In the genomic region with DNA sequence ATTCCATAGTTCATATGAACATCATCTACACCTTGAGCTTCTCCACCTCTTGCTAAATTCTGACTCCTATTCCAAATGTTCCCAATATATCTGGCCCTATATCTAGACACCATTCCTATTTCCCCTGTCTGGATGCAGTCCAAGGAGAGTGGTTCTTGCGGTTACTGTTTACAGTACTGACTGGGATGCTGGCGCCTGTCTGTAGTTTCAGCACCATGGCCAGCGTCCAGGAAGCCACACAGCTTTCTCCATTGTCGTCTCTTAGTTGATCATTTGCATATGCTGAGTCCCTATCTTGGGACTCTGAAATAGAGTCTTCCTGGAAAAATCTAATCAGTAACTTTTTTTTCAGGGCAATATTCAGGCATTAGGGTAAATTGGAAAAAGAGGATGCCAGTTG, we compare ENCODE assay signal across 9 cellular contexts.
DNase-seq lines count a peak whose midpoint lies in the region; ATAC-seq and FAIRE-seq lines count a peak whose summit lies in the region.
"Had no signal": no experiment of that assay in that cellular context is flagged by ENCODE, and none has a peak within 500 bp of the region (broad histone marks: within the 10 kb centered on the region; RNA-seq: fewer than 3 reads in every experiment).

No MANE protein-coding gene starts in this region.

- CTCF ChIA-PET in activated naive CD4-positive, alpha-beta T cell treated with anti-CD3 and anti-CD28 coated beads, Interleukin-2, amount 10 ng/mL, durations not matched to agents 7 days and 5 days (lab: Charles Lee) = no interaction called here

- H3K4me1 Mint-ChIP-seq in activated naive CD4-positive, alpha-beta T cell treated with anti-CD3 and anti-CD28 coated beads, Interleukin-2, amount 10 ng/mL, durations not matched to agents 7 days and 5 days = peaks cover 51% of the 10 kb centered on the region
- H3K4me1 Mint-ChIP-seq in stimulated activated memory B cell treated with anti-CD40 and anti-IgM and Interleukin-4, amounts not matched to agents 10 μg/mL and 1 μg/mL and 100 μg/mL, for 72 hours = peaks cover 27% of the 10 kb centered on the region

- no peaks in the 10 kb centered on the region for H3K9me3 Mint-ChIP-seq in activated naive CD4-positive, alpha-beta T cell treated with anti-CD3 and anti-CD28 coated beads, Interleukin-2, amount 10 ng/mL, durations not matched to agents 7 days and 5 days
- peaks cover under 1% of the 10 kb centered on the region for H3K9me3 Mint-ChIP-seq in stimulated activated memory B cell treated with anti-CD40 and anti-IgM and Interleukin-4, amounts not matched to agents 10 μg/mL and 1 μg/mL and 100 μg/mL, for 72 hours

- no peak overlapping the region for H3K27ac Mint-ChIP-seq in activated naive CD4-positive, alpha-beta T cell treated with anti-CD3 and anti-CD28 coated beads, Interleukin-2, amount 10 ng/mL, durations not matched to agents 7 days and 5 days
- no peak overlapping the region for H3K27ac Mint-ChIP-seq in stimulated activated memory B cell treated with anti-CD40 and anti-IgM and Interleukin-4, amounts not matched to agents 10 μg/mL and 1 μg/mL and 100 μg/mL, for 72 hours

- no peak for FAIRE-seq in RCC 7860 (lab: Jason Lieb, UNC)

- H3K36me3 Mint-ChIP-seq in activated naive CD4-positive, alpha-beta T cell treated with anti-CD3 and anti-CD28 coated beads, Interleukin-2, amount 10 ng/mL, durations not matched to agents 7 days and 5 days = peaks cover 8% of the 10 kb centered on the region
- H3K36me3 Mint-ChIP-seq in stimulated activated memory B cell treated with anti-CD40 and anti-IgM and Interleukin-4, amounts not matched to agents 10 μg/mL and 1 μg/mL and 100 μg/mL, for 72 hours = no peaks in the 10 kb centered on the region

- ATAC-seq in stimulated activated memory B cell treated with anti-CD40 and anti-IgM and Interleukin-4, amounts not matched to agents 10 μg/mL and 1 μg/mL and 100 μg/mL, for 72 hours = no peak
- no peak for ATAC-seq in HG02885 (IDR thresholded peaks at IDR 0.05; ENCODE audit: poor library complexity, unreplicated experiment)
- ATAC-seq: psoas muscle had no signal

- no peak overlapping the region for H3K4me3 Mint-ChIP-seq in activated naive CD4-positive, alpha-beta T cell treated with anti-CD3 and anti-CD28 coated beads, Interleukin-2, amount 10 ng/mL, durations not matched to agents 7 days and 5 days
- no peak overlapping the region for H3K4me3 Mint-ChIP-seq in stimulated activated memory B cell treated with anti-CD40 and anti-IgM and Interleukin-4, amounts not matched to agents 10 μg/mL and 1 μg/mL and 100 μg/mL, for 72 hours

- H3K27me3 Mint-ChIP-seq in activated naive CD4-positive, alpha-beta T cell treated with anti-CD3 and anti-CD28 coated beads, Interleukin-2, amount 10 ng/mL, durations not matched to agents 7 days and 5 days = peaks cover 40% of the 10 kb centered on the region
- H3K27me3 Mint-ChIP-seq in stimulated activated memory B cell treated with anti-CD40 and anti-IgM and Interleukin-4, amounts not matched to agents 10 μg/mL and 1 μg/mL and 100 μg/mL, for 72 hours = peaks cover 68% of the 10 kb centered on the region

- DNase-seq in activated gamma-delta T cell treated with Interleukin-2 at 50 U/mL for 16 hours = peak; percentile 55
- DNase-seq in activated gamma-delta T cell (lab: John Stamatoyannopoulos, UW) = no peak
- DNase-seq in RCC 7860 (ENCODE audit: low spot score) = peak; percentile 13
- DNase-seq in activated naive CD4-positive, alpha-beta T cell treated with anti-CD3 and anti-CD28 coated beads, Interleukin-2, amount 10 ng/mL, durations not matched to agents 7 days and 5 days = peak; percentile 89
- DNase-seq in inferior parietal cortex (ENCODE audit: extremely low spot score) = peak; percentile 20
- DNase-seq in stimulated activated CD8-positive, alpha-beta memory T cell treated with anti-CD3 and anti-CD28 coated beads, Interleukin-7, amount 100 ng/mL, for 24 hours (ENCODE audit: low read depth) = peak; percentile 30
